ENCODE assay signal across 10 cellular contexts in genomic region chr4:100244347-100244746, GRCh38. TPM values are rescaled to one million over a fixed set of nuclear protein-coding genes. Genes with fewer than 3 reads are reported as not detected.
"Had no signal": no experiment of that assay in that cellular context is flagged by ENCODE, and none has a peak within 500 bp of the region (broad histone marks: within the 10 kb centered on the region; RNA-seq: fewer than 3 reads in every experiment).

No MANE protein-coding gene starts in this region.

- DNase-seq: GM23248, GOT3, H7, HFFc6 had no signal

- H3K9me3 Mint-ChIP-seq: HFFc6 had no signal

- H3K4me3 ChIP-seq: GM23248, HAP-1 had no signal

- ATAC-seq: HCT116, HepG2 had no signal

- FAIRE-seq: HepG2 had no signal

- H3K27ac Mint-ChIP-seq: HFFc6, IgD-negative memory B cell had no signal

- H3K36me3 ChIP-seq: HAP-1 had no signal

- H3K4me3 Mint-ChIP-seq: HFFc6, IgD-negative memory B cell had no signal

RNA-seq across cellular contexts. Expression of gene DDIT4L, which starts 54.1 kb away (rescaled TPM):
- total RNA-seq: H4, HepG2, HT1080 had no signal
